In the genomic region with DNA sequence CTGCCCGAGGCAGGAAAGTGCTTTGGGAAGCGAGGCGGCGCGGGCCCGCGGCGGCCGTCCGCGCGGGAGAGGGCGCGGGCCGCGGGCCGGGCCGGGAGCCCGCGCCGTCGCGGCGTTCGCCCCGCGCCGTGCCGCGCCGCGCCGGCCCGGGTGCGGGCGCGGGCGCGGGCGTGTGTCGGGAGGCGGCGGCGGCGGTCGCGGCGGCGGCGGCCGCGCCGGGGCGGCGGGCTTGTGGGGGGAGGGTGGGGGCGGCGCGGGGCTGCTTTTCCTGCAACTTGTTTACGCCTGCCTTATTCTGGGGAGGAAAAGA, we compare ENCODE assay signal across 8 cellular contexts. TPM values are rescaled to one million over a fixed set of nuclear protein-coding genes. Genes with fewer than 3 reads are reported as not detected.
DNase-seq lines count a peak whose midpoint lies in the region; ATAC-seq and TF ChIP-seq lines count a peak whose summit lies in the region.

No MANE protein-coding gene starts in this region.

- no peaks in the 10 kb centered on the region for H4K20me1 ChIP-seq in DOHH2 (ENCODE audit: control insufficient read depth, insufficient read depth, low read depth, low read length)

- H3K36me3 Mint-ChIP-seq in osteocyte (ENCODE audit: unreplicated experiment): peaks cover 3% of the 10 kb centered on the region

- ATAC-seq in HG02642 (IDR thresholded peaks at IDR 0.05; ENCODE audit: poor library complexity, unreplicated experiment): no peak

- H3K9me3 Mint-ChIP-seq in osteocyte (ENCODE audit: unreplicated experiment): no peaks in the 10 kb centered on the region

- DNase-seq in NT2/D1 (ENCODE audit: low read depth, low spot score) (no peak), epithelial cell of proximal tubule (ENCODE audit: low read depth) (no peak), osteocyte (ENCODE audit: extremely low spot score, unreplicated experiment) (no peak), activated gamma-delta T cell (lab: John Stamatoyannopoulos, UW) (no peak), 8988T (no peak), NCI-H187 (lab: John Stamatoyannopoulos, UW) (no peak)

- no peaks in the 10 kb centered on the region for H3F3A ChIP-seq in DOHH2 (ENCODE audit: control insufficient read depth, insufficient read depth)

- peaks cover 16% of the 10 kb centered on the region for H3K79me2 ChIP-seq in DOHH2 (ENCODE audit: control insufficient read depth, low read length)

- peak overlapping the region; percentile 84 for H3K4me2 ChIP-seq in DOHH2 (ENCODE audit: low read length)

- H3K27me3 Mint-ChIP-seq in osteocyte (ENCODE audit: unreplicated experiment): no peaks in the 10 kb centered on the region

- H3K9me3 ChIP-seq in DOHH2 (ENCODE audit: control insufficient read depth, insufficient read depth, low read length) (no peaks in the 10 kb centered on the region), NT2/D1 (ENCODE audit: insufficient read depth, low read length) (no peaks in the 10 kb centered on the region)

- H3K9me2 ChIP-seq in DOHH2 (replicated peaks; ENCODE audit: control insufficient read depth, low read length): no peaks in the 10 kb centered on the region

- TF ChIP-seq CTCF in DOHH2 (IDR thresholded peaks at IDR 0.05; ENCODE audit: low read depth, low read length, poor library complexity, severe bottlenecking) (no peak), epithelial cell of proximal tubule (conservative IDR thresholded peaks at IDR 0.05; ENCODE audit: low read depth, low read length) (no peak), osteocyte (IDR thresholded peaks at IDR 0.05) (no peak)

- peak overlapping the region; percentile 89 for H3K4me3 Mint-ChIP-seq in osteocyte (ENCODE audit: unreplicated experiment)

- peak overlapping the region; percentile 71 for H3K9ac ChIP-seq in NT2/D1 (ENCODE audit: insufficient read length, low read depth)

- peaks cover 12% of the 10 kb centered on the region for H3K4me1 Mint-ChIP-seq in osteocyte (ENCODE audit: unreplicated experiment)

- no peak overlapping the region for H3K27ac Mint-ChIP-seq in osteocyte (ENCODE audit: unreplicated experiment)

- peaks cover 2% of the 10 kb centered on the region; the same call in 1 of the 2 replicates for H3K27me3 ChIP-seq in DOHH2 (ENCODE audit: control insufficient read depth, low read length)
- H3K27me3 ChIP-seq in NT2/D1 (ENCODE audit: insufficient read depth, insufficient read length): peaks cover 8% of the 10 kb centered on the region

- peaks cover 11% of the 10 kb centered on the region for H3K4me1 ChIP-seq in DOHH2 (ENCODE audit: control insufficient read depth, low read length)
- no peaks in the 10 kb centered on the region for H3K4me1 ChIP-seq in NT2/D1 (ENCODE audit: insufficient read depth, insufficient read length)

- H3K27ac ChIP-seq in DOHH2 (ENCODE audit: low read depth, low read length): no peak overlapping the region; the same call in 1 of the 2 replicates

- H3K4me3 ChIP-seq in DOHH2 (ENCODE audit: low read length): peak overlapping the region; percentile 84
- peak overlapping the region; percentile 59 for H3K4me3 ChIP-seq in NT2/D1 (ENCODE audit: insufficient read length, low read depth)
- peak overlapping the region; percentile 87 for H3K4me3 ChIP-seq in epithelial cell of proximal tubule (ENCODE audit: low read depth, low read length)

- H3K36me3 ChIP-seq in DOHH2 (ENCODE audit: control insufficient read depth, low read length) (peaks cover 5% of the 10 kb centered on the region; the same call in 1 of the 2 replicates), NT2/D1 (ENCODE audit: insufficient read depth, insufficient read length, low read length) (no peaks in the 10 kb centered on the region)

RNA-seq across cellular contexts. Expression of a gene that starts 1.4 kb away (rescaled TPM):
- total RNA-seq in epithelial cell of proximal tubule: 6.3 and 9.6 TPM in 2 replicates
- 19.7 and 20.8 TPM in 2 replicates for total RNA-seq in osteocyte
